18 cellular contexts compared by ENCODE assay signal in the genomic region with DNA sequence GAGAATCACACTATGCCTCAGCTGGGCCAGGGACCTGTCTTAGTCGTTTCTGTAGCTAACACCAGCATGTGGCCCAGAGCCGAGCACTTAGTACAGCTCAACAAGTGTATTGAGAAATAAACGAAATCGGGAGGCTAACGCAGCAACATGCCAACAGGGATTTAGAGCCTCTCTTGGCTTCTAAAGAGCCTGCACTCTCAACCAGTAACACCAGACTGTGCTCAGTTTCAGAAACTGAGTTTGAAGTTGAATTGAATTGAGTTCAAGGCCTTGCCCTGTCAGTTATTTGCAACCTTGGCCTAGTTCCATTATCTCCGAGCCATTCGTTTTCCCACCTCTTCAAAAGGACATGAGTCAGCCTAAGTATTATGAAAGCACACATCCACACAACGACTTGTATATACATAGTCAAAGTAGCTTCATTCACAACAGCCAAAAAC.
DNase-seq lines count a peak whose midpoint lies in the region; ATAC-seq, FAIRE-seq and TF ChIP-seq lines count a peak whose summit lies in the region.
"Had no signal": no experiment of that assay in that cellular context is flagged by ENCODE, and none has a peak within 500 bp of the region (broad histone marks: within the 10 kb centered on the region; RNA-seq: fewer than 3 reads in every experiment).

No MANE protein-coding gene starts in this region.

- H4K91ac ChIP-seq in mesenchymal stem cell (ENCODE audit: low read length): no peak overlapping the region

- intact Hi-C loops in Right ventricle myocardium superior (cut with DNase I): no loop called here
- intact Hi-C loops in endothelial cell of umbilical vein (cut with micrococcal nuclease): no loop called here

- no peak overlapping the region for H2BK5ac ChIP-seq in mesenchymal stem cell (ENCODE audit: low read depth, low read length, poor library complexity, severe bottlenecking)

- no peak overlapping the region for H2BK12ac ChIP-seq in mesenchymal stem cell (ENCODE audit: low read length in 2 of 2)

- no peak overlapping the region for H3K4me3 ChIP-seq in right atrium auricular region
- no peak overlapping the region for H3K4me3 ChIP-seq in endothelial cell of umbilical vein (replicated peaks in 1 of 3; ENCODE audit: insufficient read depth in 1 of 3, low read depth in 1 of 3, low read length in 3 of 3)
- no peak overlapping the region for H3K4me3 ChIP-seq in mesenchymal stem cell (ENCODE audit: insufficient read depth in 1 of 2, low read depth in 1 of 2, low read length in 2 of 2)
- H3K4me3 ChIP-seq: suprapubic skin had no signal

- WGBS in mesenchymal stem cell: 63% methylated on average over 8 of the region's 8 CpGs

- no peak overlapping the region for H2BK15ac ChIP-seq in mesenchymal stem cell (ENCODE audit: low read depth, poor library complexity, severe bottlenecking)

- dilution Hi-C loops in endothelial cell of umbilical vein (cut with MboI; ENCODE audit: extremely low pct_ligation_motif_present, low sequenced_read_pairs): no loop called here

- no peak overlapping the region for H3K4me2 ChIP-seq in endothelial cell of umbilical vein (ENCODE audit: insufficient read depth, low read length)
- H3K4me2 ChIP-seq in mesenchymal stem cell (ENCODE audit: low read length, poor library complexity, severe bottlenecking): no peak overlapping the region

- peak; percentile 10 for ATAC-seq in Right ventricle myocardium superior (ENCODE audit: poor library complexity)
- ATAC-seq: natural killer cell treated with Interleukin-12 subunit alpha and Interleukin-12 subunit beta and Interleukin-15 and Interleukin-18, amount 100 ng/mL, for 72 hours had no signal

- no peak for TF ChIP-seq CTCF in right atrium auricular region (IDR thresholded peaks at IDR 0.05)
- no peak for TF ChIP-seq CTCF in endothelial cell of umbilical vein (IDR thresholded peaks at IDR 0.05; ENCODE audit: extremely low read depth in 1 of 2, insufficient read depth in 1 of 2, low read depth in 1 of 2, low read length in 2 of 2)

- no peak overlapping the region for H2AK5ac ChIP-seq in mesenchymal stem cell (ENCODE audit: low read length, severe bottlenecking)

- H3K9me1 ChIP-seq in endothelial cell of umbilical vein (replicated peaks; ENCODE audit: control insufficient read depth, extremely low read depth, insufficient read depth, low read length): no peaks in the 10 kb centered on the region

- POLR2A ChIA-PET in endothelial cell of umbilical vein (lab: Charles Lee): no interaction called here

- peaks cover 0 to 15% of the 10 kb centered on the region in 2 donors for H3K4me1 ChIP-seq in right atrium auricular region
- no peaks in the 10 kb centered on the region for H3K4me1 ChIP-seq in endothelial cell of umbilical vein (ENCODE audit: control insufficient read depth, extremely low read depth, insufficient read depth, low read length)
- no peaks in the 10 kb centered on the region for H3K4me1 ChIP-seq in mesenchymal stem cell (ENCODE audit: control insufficient read depth, insufficient read depth, low read depth, low read length)

- H3K27ac ChIP-seq in right atrium auricular region: peak overlapping the region in 1 of 2 donors; percentile 11
- no peak overlapping the region for H3K27ac ChIP-seq in endothelial cell of umbilical vein (ENCODE audit: insufficient read depth, low read depth, low read length)
- no peak overlapping the region for H3K27ac ChIP-seq in mesenchymal stem cell (ENCODE audit: low read length, poor library complexity, severe bottlenecking)
- H3K27ac ChIP-seq: RWPE1, suprapubic skin had no signal

- H3K36me3 ChIP-seq in right atrium auricular region: no peaks in the 10 kb centered on the region
- H3K36me3 ChIP-seq in endothelial cell of umbilical vein (ENCODE audit: control insufficient read depth in 2 of 2, extremely low read depth in 1 of 2, insufficient read depth in 2 of 2, low read length in 2 of 2): no peaks in the 10 kb centered on the region
- no peaks in the 10 kb centered on the region for H3K36me3 ChIP-seq in mesenchymal stem cell (ENCODE audit: control insufficient read depth in 1 of 2, insufficient read depth in 2 of 2, low read depth in 1 of 2, low read length in 2 of 2)
- H3K36me3 ChIP-seq: suprapubic skin had no signal

- no peak for FAIRE-seq in endothelial cell of umbilical vein (lab: Jason Lieb, UNC)
- FAIRE-seq: small intestine had no signal

- no TSS peak for BruUV-seq in endothelial cell of umbilical vein (replicated peaks; lab: Mats Ljungman, UMichigan)

- DNase-seq in Right ventricle myocardium superior (no peak), right atrium auricular region (ENCODE audit: low spot score) (no peak), endothelial cell of umbilical vein (ENCODE audit: low read depth, low spot score) (peak; percentile 28), mesenchymal stem cell (peak; percentile 72), iPS-NIHi11 (ENCODE audit: low spot score) (no peak), DMS 273 (lab: John Stamatoyannopoulos, UW; ENCODE audit: unreplicated experiment) (no peak)
- no peak for DNase-seq in activated CD4-positive, CD25-positive, alpha-beta regulatory T cell treated with anti-CD3 and anti-CD28 coated beads, Interleukin-2, amount 50 U/mL, for 72 hours
- DNase-seq in stimulated activated CD4-positive, alpha-beta T cell treated with anti-CD3 and anti-CD28 coated beads, Interleukin-4, amount 100 ng/mL, for 4 hours: no peak
- DNase-seq: activated gamma-delta T cell treated with Interleukin-2 at 50 U/mL for 16 hours, COR-L47, glutamatergic neuron, kidney glomerular epithelial cell, NCI-H1105, NCI-H510A treated with DMSO at 0.1 percent for 48 hours, small intestine had no signal

- no peak overlapping the region for H4K8ac ChIP-seq in mesenchymal stem cell (ENCODE audit: low read length)

- no peaks in the 10 kb centered on the region for H3K9me3 ChIP-seq in right atrium auricular region
- H3K9me3 ChIP-seq in endothelial cell of umbilical vein (replicated peaks; ENCODE audit: control insufficient read depth, insufficient read depth, low read length): no peaks in the 10 kb centered on the region
- H3K9me3 ChIP-seq in mesenchymal stem cell (ENCODE audit: control insufficient read depth, low read length): no peaks in the 10 kb centered on the region
- H3K9me3 ChIP-seq: suprapubic skin had no signal

- no peaks in the 10 kb centered on the region for H3K79me2 ChIP-seq in endothelial cell of umbilical vein (ENCODE audit: control insufficient read depth, insufficient read depth, low read length)

- no peaks in the 10 kb centered on the region for H3K27me3 ChIP-seq in right atrium auricular region
- peaks cover 0 to 2% of the 10 kb centered on the region in 2 experiments for H3K27me3 ChIP-seq in endothelial cell of umbilical vein (ENCODE audit: control insufficient read depth in 2 of 2, insufficient read depth in 2 of 2, low read length in 2 of 2)
- no peaks in the 10 kb centered on the region for H3K27me3 ChIP-seq in mesenchymal stem cell (ENCODE audit: control insufficient read depth in 1 of 2, insufficient read depth in 1 of 2, low read length in 2 of 2)
- H3K27me3 ChIP-seq: suprapubic skin had no signal

- CTCF ChIA-PET in endothelial cell of umbilical vein (lab: Charles Lee): interaction anchor here (0.7 to 1.9 kb wide), 3 partner anchors 8 to 17 kb away, joined by 3 to 5 read pairs (median 5); no protein-coding TSS in a partner anchor

- H3K9ac ChIP-seq in endothelial cell of umbilical vein (replicated peaks; ENCODE audit: extremely low read depth, insufficient read depth, low read length): no peak overlapping the region
- no peak overlapping the region for H3K9ac ChIP-seq in mesenchymal stem cell (ENCODE audit: low read length)

- H2BK120ac ChIP-seq in mesenchymal stem cell (ENCODE audit: low read depth, low read length): no peak overlapping the region

- no peak overlapping the region for H3K4ac ChIP-seq in mesenchymal stem cell (ENCODE audit: low read depth in 1 of 2, low read length in 2 of 2)

- no peak for TF ChIP-seq POLR2A in endothelial cell of umbilical vein (IDR thresholded peaks at IDR 0.05; ENCODE audit: low read depth, low read length)

- no peak overlapping the region for H3K23ac ChIP-seq in mesenchymal stem cell (ENCODE audit: low read length in 2 of 2)

- H3K18ac ChIP-seq in mesenchymal stem cell (ENCODE audit: low read depth in 1 of 2, low read length in 2 of 2): no peak overlapping the region

- no peaks in the 10 kb centered on the region for H3K79me1 ChIP-seq in mesenchymal stem cell (replicated peaks; ENCODE audit: low read length, poor library complexity, severe bottlenecking)

- H2AFZ ChIP-seq in endothelial cell of umbilical vein (ENCODE audit: low read depth, low read length): no peak overlapping the region
- no peak overlapping the region for H2AFZ ChIP-seq in mesenchymal stem cell (ENCODE audit: low read depth, low read length)

- H4K20me1 ChIP-seq in endothelial cell of umbilical vein (replicated peaks; ENCODE audit: control insufficient read depth, extremely low read depth, insufficient read depth, low read length): no peaks in the 10 kb centered on the region

- H3K14ac ChIP-seq in mesenchymal stem cell (ENCODE audit: low read length in 2 of 2): no peak overlapping the region

TF ChIP-seq in endothelial cell of umbilical vein, 7 proteins besides CTCF, POLR2A, EP300 and RAD21:
- TF ChIP-seq, protein P1, sequence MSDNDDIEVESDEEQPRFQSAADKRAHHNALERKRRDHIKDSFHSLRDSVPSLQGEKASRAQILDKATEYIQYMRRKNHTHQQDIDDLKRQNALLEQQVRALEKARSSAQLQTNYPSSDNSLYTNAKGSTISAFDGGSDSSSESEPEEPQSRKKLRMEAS (IDR thresholded peaks at IDR 0.05; ENCODE audit: insufficient read depth, insufficient read length): no peak
- TF ChIP-seq MYC (IDR thresholded peaks at IDR 0.05; ENCODE audit: low read depth, low read length): no peak
- TF ChIP-seq EZH2 (IDR thresholded peaks at IDR 0.05; ENCODE audit: borderline replicate concordance, low read depth, low read length, severe bottlenecking): no peak
- TF ChIP-seq POLR2AphosphoS5 (IDR thresholded peaks at IDR 0.05; ENCODE audit: insufficient read depth, low read depth, low read length): no peak
- no peak for TF ChIP-seq JUN (IDR thresholded peaks at IDR 0.05; ENCODE audit: borderline replicate concordance, insufficient read depth, insufficient read length, low read depth)
- TF ChIP-seq FOS (IDR thresholded peaks at IDR 0.05; ENCODE audit: borderline replicate concordance, insufficient read depth, low read length): no peak
- no peak for TF ChIP-seq GATA2 (IDR thresholded peaks at IDR 0.05; ENCODE audit: insufficient read depth, insufficient read length, low read depth, low read length)
TF ChIP-seq in endothelial cell of umbilical vein: peak in this region for 0.

Comparison
In these comparisons a context has a peak if more than half of its experiments do, and no peak if none do; other contexts are left out.
1. DNase-seq: peak in endothelial cell of umbilical vein (single experiment) and mesenchymal stem cell (single experiment); none in Right ventricle myocardium superior (single experiment), right atrium auricular region (single experiment), activated CD4-positive, CD25-positive, alpha-beta regulatory T cell treated with anti-CD3 and anti-CD28 coated beads, Interleukin-2, amount 50 U/mL, for 72 hours (single experiment), iPS-NIHi11 (single experiment), DMS 273 (single experiment) and stimulated activated CD4-positive, alpha-beta T cell treated with anti-CD3 and anti-CD28 coated beads, Interleukin-4, amount 100 ng/mL, for 4 hours (0 of 2).